ENCODE assay signal across 12 cellular contexts in the genomic region with DNA sequence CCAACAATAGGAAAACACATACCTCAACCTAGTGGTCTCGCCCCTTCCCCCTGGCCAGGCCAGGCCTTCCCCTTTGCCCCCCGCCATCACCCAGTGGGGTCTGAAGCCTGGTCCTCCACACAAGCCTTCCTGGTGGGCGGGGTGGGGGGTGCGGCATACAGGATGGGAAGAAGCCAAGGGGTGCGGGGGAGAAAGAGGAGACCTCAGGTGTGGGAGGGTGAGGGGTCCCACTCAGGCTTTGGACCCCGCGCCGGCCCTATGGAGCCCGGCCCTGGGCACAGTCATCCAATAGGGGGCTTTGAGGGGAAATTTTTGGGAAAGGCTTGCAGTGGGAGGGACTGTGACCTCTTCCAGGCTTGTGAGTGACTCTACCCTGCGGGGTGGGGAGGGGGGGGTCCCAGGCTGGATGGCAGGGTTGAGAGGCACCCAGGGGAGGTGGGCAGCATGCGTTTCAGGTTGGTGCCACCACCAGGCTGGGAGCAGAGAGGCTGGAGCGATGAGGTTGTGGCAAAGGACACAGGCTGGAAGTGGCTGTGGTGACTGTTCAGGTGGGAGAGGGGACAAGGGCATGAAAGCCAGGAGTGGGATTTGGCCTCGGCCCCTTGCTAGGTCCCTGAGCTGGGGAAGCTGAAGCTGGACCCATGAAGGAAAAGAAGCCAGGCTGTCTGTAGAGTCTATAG. TPM values are rescaled to one million over a fixed set of nuclear protein-coding genes. Genes with fewer than 3 reads are reported as not detected.
DNase-seq lines count a peak whose midpoint lies in the region; ATAC-seq, FAIRE-seq and TF ChIP-seq lines count a peak whose summit lies in the region.
"Had no signal": no experiment of that assay in that cellular context is flagged by ENCODE, and none has a peak within 500 bp of the region (broad histone marks: within the 10 kb centered on the region; RNA-seq: fewer than 3 reads in every experiment).

No MANE protein-coding gene starts in this region.

- H3K79me2 ChIP-seq in SK-N-SH (ENCODE audit: insufficient read depth) (peaks cover 14% of the 10 kb centered on the region; the same call in 1 of the 2 replicates), OCI-LY7 (ENCODE audit: insufficient read depth, low read depth, low read length) (no peaks in the 10 kb centered on the region), H1 (ENCODE audit: control insufficient read depth in 1 of 2, insufficient read depth in 2 of 2, low read length in 2 of 2) (no peaks in the 10 kb centered on the region)

- no peak for ATAC-seq in SK-N-SH treated with all-trans-retinoic acid at 6 μM for 48 hours
- ATAC-seq in HG02884 (IDR thresholded peaks at IDR 0.05; ENCODE audit: unreplicated experiment) = no peak

- H3K4me2 ChIP-seq in SK-N-SH (peak overlapping the region; percentile 91), OCI-LY7 (ENCODE audit: low read length) (peak overlapping the region; percentile 73), H1 (ENCODE audit: insufficient read depth in 1 of 2, low read depth in 2 of 2, low read length in 2 of 2) (no peak overlapping the region; a peak in 1 of 4 replicates)

- H3K4me3 Mint-ChIP-seq in progenitor cell of endocrine pancreas (ENCODE audit: low read depth) = peak overlapping the region; percentile 35

- TF ChIP-seq RAD21 in SK-N-SH (IDR thresholded peaks at IDR 0.05; ENCODE audit: low read length) (no peak), H1 (IDR thresholded peaks at IDR 0.05 in 1 of 2, conservative IDR thresholded peaks at IDR 0.05 in 1 of 2; ENCODE audit: low read depth in 2 of 2, low read length in 2 of 2) (no peak)

- no peak for TF ChIP-seq POLR2A in H1 (IDR thresholded peaks at IDR 0.05; ENCODE audit: control extremely low read depth in 1 of 2, low read depth in 2 of 2, low read length in 2 of 2)

- H3K27me3 Mint-ChIP-seq in progenitor cell of endocrine pancreas = peaks cover 32% of the 10 kb centered on the region

- no peak overlapping the region for H2BK5ac ChIP-seq in H1 (ENCODE audit: low read depth, low read length)

- H3K36me3 ChIP-seq in SK-N-SH (replicated peaks in 1 of 2; ENCODE audit: control insufficient read depth in 1 of 2, insufficient read depth in 2 of 2, low read length in 1 of 2) (peaks cover under 1 to 3% of the 10 kb centered on the region in 2 experiments), OCI-LY7 (ENCODE audit: insufficient read depth, low read length) (no peaks in the 10 kb centered on the region), H1 (ENCODE audit: control insufficient read depth in 2 of 4, insufficient read depth in 4 of 4, low read length in 3 of 4) (no peaks in the 10 kb centered on the region)

- CTCF ChIA-PET in SK-N-SH (lab: Yijun Ruan, JAX) (interaction anchor here (1.1 to 5.6 kb wide), 4 partner anchors 16 to 255 kb away, joined by 4 to 41 read pairs (median 6); a partner anchor contains a TSS), OCI-LY7 (lab: Charles Lee; ENCODE audit: unreplicated experiment) (interaction anchor here (0.6 kb wide), 1 partner anchor 629 kb away, joined by 5 read pairs; no protein-coding TSS in a partner anchor), H1 (lab: Charles Lee; ENCODE audit: partially characterized antibody) (interaction anchor here (1.3 to 11.4 kb wide), 3 partner anchors 24 to 258 kb away, joined by 4 to 111 read pairs (median 6); a partner anchor contains a TSS)

- DNase-seq in SK-N-SH = no peak
- no peak for DNase-seq in OCI-LY7 (ENCODE audit: low spot score)
- no peak for DNase-seq in H1 (ENCODE audit: low read depth in 1 of 2, low spot score in 2 of 2)
- DNase-seq in progenitor cell of endocrine pancreas (ENCODE audit: low spot score, unreplicated experiment) = no peak
- no peak for DNase-seq in mesenteric fat pad (ENCODE audit: low spot score)
- DNase-seq in NCI-H1048 (lab: John Stamatoyannopoulos, UW) = no peak
- DNase-seq: erythroblast, NCI-H524 treated with DMSO at 0.1 percent for 48 hours, T1000, testis had no signal

- no peak overlapping the region for H4K5ac ChIP-seq in H1 (ENCODE audit: insufficient read length, low read depth, low read length)

- H3K9ac ChIP-seq in SK-N-SH (peak overlapping the region; percentile 88; the same call in 1 of the 2 replicates), H1 (replicated peaks in 1 of 4; ENCODE audit: extremely low read depth in 1 of 4, low read depth in 3 of 4, low read length in 3 of 4) (no peak overlapping the region)

- H3K9me2 ChIP-seq in SK-N-SH (no peaks in the 10 kb centered on the region), OCI-LY7 (ENCODE audit: insufficient read depth, low read length) (no peaks in the 10 kb centered on the region)

- H3K36me3 Mint-ChIP-seq in progenitor cell of endocrine pancreas (ENCODE audit: insufficient read depth) = no peaks in the 10 kb centered on the region

- H2BK15ac ChIP-seq in H1 (ENCODE audit: low read length) = 0 out of 2 replicates have a peak overlapping the region, but pooled peaks have one; percentile 61

- H2BK12ac ChIP-seq in H1 (ENCODE audit: low read depth, low read length) = no peak overlapping the region

- peaks cover 8% of the 10 kb centered on the region for H3F3A ChIP-seq in SK-N-SH (replicated peaks; ENCODE audit: insufficient read depth)

- no peak overlapping the region for H2BK120ac ChIP-seq in H1 (replicated peaks; ENCODE audit: low read depth, low read length)

- H2AK5ac ChIP-seq in H1 (ENCODE audit: low read depth, low read length) = no peak overlapping the region

- H3K18ac ChIP-seq in H1 (ENCODE audit: extremely low read depth, low read length) = no peak overlapping the region

- H3K9me3 ChIP-seq in SK-N-SH (no peaks in the 10 kb centered on the region), OCI-LY7 (ENCODE audit: low read length) (no peaks in the 10 kb centered on the region), H1 (ENCODE audit: insufficient read depth in 2 of 2, low read depth in 1 of 2, low read length in 1 of 2) (no peaks in the 10 kb centered on the region)
- H3K9me3 ChIP-seq: testis had no signal

- H3K27ac ChIP-seq in SK-N-SH (ENCODE audit: low read depth in 2 of 2, low read length in 1 of 2) (no peak overlapping the region), OCI-LY7 (ENCODE audit: low read depth, low read length, poor library complexity, severe bottlenecking) (no peak overlapping the region), H1 (ENCODE audit: low read depth, low read length) (no peak overlapping the region)

- no peaks in the 10 kb centered on the region for H3K27me3 ChIP-seq in SK-N-SH (ENCODE audit: insufficient read depth)
- peaks cover 0 to 13% (median 10%) of the 10 kb centered on the region in 4 experiments; a peak in 5 of 7 replicates for H3K27me3 ChIP-seq in H1 (replicated peaks in 1 of 4; ENCODE audit: control insufficient read depth in 3 of 4, extremely low read depth in 1 of 4, insufficient read depth in 3 of 4, low read length in 3 of 4)
- H3K27me3 ChIP-seq: testis had no signal

- no peak overlapping the region for H3K4ac ChIP-seq in H1 (replicated peaks; ENCODE audit: insufficient read length, low read depth, low read length)

- TF ChIP-seq CTCF in SK-N-SH (IDR thresholded peaks at IDR 0.05) (no peak), OCI-LY7 (conservative IDR thresholded peaks at IDR 0.05; ENCODE audit: low read length) (no peak), H1 (IDR thresholded peaks at IDR 0.05; ENCODE audit: control extremely low read depth in 1 of 3, insufficient read depth in 1 of 3, low read depth in 1 of 3, low read length in 3 of 3) (no peak), progenitor cell of endocrine pancreas (IDR thresholded peaks at IDR 0.05; ENCODE audit: unreplicated experiment) (no peak)

- TF ChIP-seq EP300 in SK-N-SH (IDR thresholded peaks at IDR 0.05; ENCODE audit: borderline replicate concordance in 1 of 2, low read depth in 1 of 2, low read length in 1 of 2) = no peak
- TF ChIP-seq EP300 in H1 (IDR thresholded peaks at IDR 0.05; ENCODE audit: borderline replicate concordance in 1 of 2, low read depth in 2 of 2, low read length in 2 of 2) = no peak

- no TSS peak for BruUV-seq in OCI-LY7 (replicated peaks; lab: Mats Ljungman, UMichigan)

- peaks cover 4% of the 10 kb centered on the region for H3K4me1 Mint-ChIP-seq in progenitor cell of endocrine pancreas (ENCODE audit: low read depth)

- H3K4me1 ChIP-seq in SK-N-SH (ENCODE audit: control insufficient read depth in 1 of 2, insufficient read depth in 2 of 2, low read depth in 1 of 2, low read length in 1 of 2) (peaks cover 0 to 19% of the 10 kb centered on the region in 2 experiments; a peak in 1 of 4 replicates), OCI-LY7 (ENCODE audit: insufficient read depth, low read length, poor library complexity, severe bottlenecking) (peaks cover 14% of the 10 kb centered on the region), H1 (replicated peaks in 1 of 4; ENCODE audit: control insufficient read depth in 3 of 4, insufficient read depth in 4 of 4, low read length in 3 of 4) (peaks cover 0 to 5% (median 4%) of the 10 kb centered on the region in 4 experiments; a peak in 5 of 7 replicates)

- H2AFZ ChIP-seq in SK-N-SH (ENCODE audit: low read depth) (0 out of 2 replicates have a peak overlapping the region, but pooled peaks have one; percentile 74), OCI-LY7 (ENCODE audit: low read length) (no peak overlapping the region), H1 (ENCODE audit: low read length) (no peak overlapping the region)

- no peak overlapping the region for H3K14ac ChIP-seq in H1 (ENCODE audit: insufficient read length)

- no peaks in the 10 kb centered on the region for H3K9me3 Mint-ChIP-seq in progenitor cell of endocrine pancreas (ENCODE audit: low read depth)

- no peaks in the 10 kb centered on the region for H4K20me1 ChIP-seq in SK-N-SH (ENCODE audit: insufficient read depth)
- H4K20me1 ChIP-seq in OCI-LY7 (ENCODE audit: insufficient read depth, low read length) = no peaks in the 10 kb centered on the region; the same call in 1 of the 2 replicates
- H4K20me1 ChIP-seq in H1 (replicated peaks in 1 of 2; ENCODE audit: control insufficient read depth in 1 of 2, insufficient read depth in 2 of 2, low read length in 2 of 2) = no peaks in the 10 kb centered on the region

- peaks cover 2% of the 10 kb centered on the region; the same call in 1 of the 2 replicates for H3K23me2 ChIP-seq in H1 (ENCODE audit: low read depth, low read length)

- peak overlapping the region; percentile 70 to 84; a peak in 3 of 4 replicates for H3K4me3 ChIP-seq in SK-N-SH (ENCODE audit: low read depth in 2 of 2, low read length in 1 of 2)
- peak overlapping the region; percentile 80 for H3K4me3 ChIP-seq in OCI-LY7 (ENCODE audit: low read depth, low read length, poor library complexity, severe bottlenecking)
- no peak overlapping the region for H3K4me3 ChIP-seq in H1 (ENCODE audit: extremely low read depth in 1 of 4, insufficient read depth in 2 of 4, low read depth in 3 of 4, low read length in 4 of 4)

- H4K91ac ChIP-seq in H1 (replicated peaks; ENCODE audit: insufficient read length, low read length) = no peak overlapping the region

- H3K27ac Mint-ChIP-seq in progenitor cell of endocrine pancreas = no peak overlapping the region

- no peak overlapping the region for H4K8ac ChIP-seq in H1 (ENCODE audit: extremely low read depth, insufficient read depth, low read length)

- FAIRE-seq in H1 (lab: Jason Lieb, UNC) = no peak

- no peak overlapping the region for H3K56ac ChIP-seq in H1 (replicated peaks; ENCODE audit: insufficient read length, low read depth, low read length)

- WGBS in SK-N-SH (ENCODE audit: low lambda C conversion rate) = 88% methylated on average over 12 of the region's 13 CpGs
- WGBS in H1 (ENCODE audit: extremely low coverage in 1 of 2, insufficient coverage in 1 of 2, insufficient read length in 1 of 2, insufficient replicate concordance in 2 of 2, low coverage in 1 of 2, low lambda C conversion rate in 2 of 2, missing lambda C conversion rate in 1 of 2), 2 experiments = 100% methylated on average over 5 of the region's 13 CpGs; no CpG with 5 or more reads in 1 of the 2 experiments

- POLR2A ChIA-PET in SK-N-SH (lab: Yijun Ruan, JAX) = no interaction called here
- POLR2A ChIA-PET in OCI-LY7 (lab: Charles Lee) = interaction anchor here (0.6 kb wide), 1 partner anchor 53 kb away, joined by 3 read pairs; no protein-coding TSS in a partner anchor
- POLR2A ChIA-PET in H1 (lab: Charles Lee; ENCODE audit: partially characterized antibody) = interaction anchor here (1.0 to 4.1 kb wide), 2 partner anchors 24 to 185 kb away, joined by 5 to 20 read pairs; a partner anchor contains a TSS

- intact Hi-C loops in OCI-LY7 (cut with micrococcal nuclease; ENCODE audit: unreplicated experiment) = no loop called here

- H3K23ac ChIP-seq in H1 (ENCODE audit: insufficient read length) = no peak overlapping the region

- H3K79me1 ChIP-seq in H1 (ENCODE audit: low read depth, low read length) = no peaks in the 10 kb centered on the region

- no peak overlapping the region for H2BK20ac ChIP-seq in H1 (ENCODE audit: low read length)

RNA-seq across cellular contexts. Expression of gene SLC66A3, which starts 1.3 kb away (rescaled TPM):
- polyA plus RNA-seq in SK-N-SH (2012; rRNA removed) (49.0 and 53.9 TPM in 2 replicates), H1 (2011; rRNA removed) (27.8 and 31.1 TPM in 2 replicates)
- polyA plus RNA-seq in SK-N-SH (2012; cell fraction: cytosol; rRNA removed) = 43.8 and 49.4 TPM in 2 replicates
- 40.4 and 57.5 TPM in 2 replicates for polyA plus RNA-seq in SK-N-SH (2012; cell fraction: nucleus; rRNA removed)
- total RNA-seq in OCI-LY7 (2014; rRNA removed; shearing (Covaris generic)) = 5.4 and 6.0 TPM in 2 replicates
- total RNA-seq in OCI-LY7 (2022) (8.5 and 10.0 TPM in 2 replicates), progenitor cell of endocrine pancreas (5.0 and 5.4 TPM in 2 replicates), mesenteric fat pad (19.9 TPM)
- total RNA-seq in H1 (2021; fragmentation: NEBNext Ultra II Directional; extraction: Animal tissue kit (Norgen Biotek cat#: 25700)) = 6.1 and 8.7 TPM in 2 replicates
- polyA plus RNA-seq in H1 (2011; cell fraction: cytosol; rRNA removed) = 21.8 TPM
- polyA plus RNA-seq in H1 (2011; cell fraction: nucleus; rRNA removed) = 24.2 TPM
- polyA plus RNA-seq in H1 (2012, experiment 1 of 2) = 10.1 to 16.7 TPM (median 11.9 TPM) in 4 replicates
- 3.1 TPM for polyA plus RNA-seq in H1 (2012, experiment 2 of 2)
- polyA plus RNA-seq in H1 (2013, experiment 1 of 2) = 19.6 TPM
- 23.9 TPM for polyA plus RNA-seq in H1 (2013, experiment 2 of 2)
- 22.9 and 30.0 TPM in 2 replicates for polyA minus RNA-seq in H1 (2011; rRNA and poly(A)+ RNA removed)
- polyA minus RNA-seq in H1 (2011; cell fraction: cytosol; rRNA and poly(A)+ RNA removed) = 10.8 TPM
- 10.7 TPM for polyA minus RNA-seq in H1 (2011; cell fraction: nucleus; rRNA and poly(A)+ RNA removed)

Comparison
In these comparisons a context has a peak if more than half of its experiments do, and no peak if none do; other contexts are left out.
1. H3K4me2 ChIP-seq: peak in SK-N-SH (single experiment) and OCI-LY7 (single experiment); none in H1 (0 of 2).
2. H3K4me3 ChIP-seq: peak in SK-N-SH (2 of 2) and OCI-LY7 (single experiment); none in H1 (0 of 4).